Comparison of ENCODE assay signal across 1 cellular context in the genomic region with DNA sequence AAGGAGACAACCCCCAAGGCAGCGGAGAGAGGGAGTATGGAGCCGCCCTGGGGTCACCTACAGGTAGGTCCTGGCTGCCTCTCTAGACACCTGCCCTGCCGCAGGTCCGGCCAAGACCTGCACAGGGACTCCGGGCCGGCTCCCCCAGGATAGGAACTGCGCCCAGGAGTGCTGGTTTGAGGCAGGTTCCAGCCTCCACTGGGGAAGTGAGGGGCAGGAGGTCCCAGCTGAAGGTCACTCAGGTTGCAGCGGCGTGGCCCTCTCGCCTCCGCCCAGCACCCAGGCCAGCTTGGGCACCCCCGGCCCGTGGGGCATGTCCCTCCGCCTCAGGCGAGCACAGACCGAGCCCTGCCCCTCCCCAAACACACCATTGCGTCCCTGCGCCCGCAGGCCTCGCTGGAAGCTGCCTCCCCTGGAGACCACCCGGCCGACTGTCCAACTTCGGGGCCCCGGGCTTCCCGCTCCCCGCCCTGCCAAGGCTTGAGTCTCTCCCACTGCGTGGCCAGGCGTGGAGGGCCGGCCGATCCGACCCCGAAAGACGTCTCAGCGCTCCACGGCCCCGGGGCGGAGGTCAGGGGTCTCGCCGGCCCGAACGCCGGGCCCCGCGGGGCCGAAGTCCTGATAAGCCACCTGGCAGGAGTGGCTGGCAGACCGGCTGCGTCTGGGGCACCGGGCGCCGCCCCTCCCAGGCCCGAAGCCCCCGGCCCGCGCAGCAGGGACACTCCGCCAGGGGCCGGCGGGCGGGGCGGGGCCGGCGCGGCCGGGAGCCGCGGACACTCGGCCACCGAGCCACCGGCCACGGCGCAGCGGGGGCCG.
TF ChIP-seq lines count a peak whose summit lies in the region.

No MANE protein-coding gene starts in this region.

TF ChIP-seq in A549, 52 proteins besides CTCF, POLR2A, EP300 and RAD21 (continued from another document):
- TF ChIP-seq, protein P1, sequence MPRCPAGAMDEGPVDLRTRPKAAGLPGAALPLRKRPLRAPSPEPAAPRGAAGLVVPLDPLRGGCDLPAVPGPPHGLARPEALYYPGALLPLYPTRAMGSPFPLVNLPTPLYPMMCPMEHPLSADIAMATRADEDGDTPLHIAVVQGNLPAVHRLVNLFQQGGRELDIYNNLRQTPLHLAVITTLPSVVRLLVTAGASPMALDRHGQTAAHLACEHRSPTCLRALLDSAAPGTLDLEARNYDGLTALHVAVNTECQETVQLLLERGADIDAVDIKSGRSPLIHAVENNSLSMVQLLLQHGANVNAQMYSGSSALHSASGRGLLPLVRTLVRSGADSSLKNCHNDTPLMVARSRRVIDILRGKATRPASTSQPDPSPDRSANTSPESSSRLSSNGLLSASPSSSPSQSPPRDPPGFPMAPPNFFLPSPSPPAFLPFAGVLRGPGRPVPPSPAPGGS (IDR thresholded peaks at IDR 0.05), result no peak
- TF ChIP-seq FOSL2 (IDR thresholded peaks at IDR 0.05) (no peak), FOSL2 (CRISPR knock-in tag; IDR thresholded peaks at IDR 0.05) (no peak), NFE2L2 (conservative IDR thresholded peaks at IDR 0.05; ENCODE audit: low read length) (no peak), CBX8 (IDR thresholded peaks at IDR 0.05) (no peak), RCOR1 (IDR thresholded peaks at IDR 0.05; ENCODE audit: low read depth, low read length) (no peak), CBX2 (IDR thresholded peaks at IDR 0.05; ENCODE audit: borderline replicate concordance, low read depth) (no peak), EHF (CRISPR knock-in tag; IDR thresholded peaks at IDR 0.05) (no peak), HOXB13 (CRISPR knock-in tag; IDR thresholded peaks at IDR 0.05; ENCODE audit: low read depth) (no peak), ZC3H11A (IDR thresholded peaks at IDR 0.05) (no peak), MAZ (IDR thresholded peaks at IDR 0.05; ENCODE audit: borderline replicate concordance, low read depth, low read length) (no peak), ESRRA (IDR thresholded peaks at IDR 0.05; ENCODE audit: borderline replicate concordance, low read length) (no peak)
- TF ChIP-seq, protein P2, sequence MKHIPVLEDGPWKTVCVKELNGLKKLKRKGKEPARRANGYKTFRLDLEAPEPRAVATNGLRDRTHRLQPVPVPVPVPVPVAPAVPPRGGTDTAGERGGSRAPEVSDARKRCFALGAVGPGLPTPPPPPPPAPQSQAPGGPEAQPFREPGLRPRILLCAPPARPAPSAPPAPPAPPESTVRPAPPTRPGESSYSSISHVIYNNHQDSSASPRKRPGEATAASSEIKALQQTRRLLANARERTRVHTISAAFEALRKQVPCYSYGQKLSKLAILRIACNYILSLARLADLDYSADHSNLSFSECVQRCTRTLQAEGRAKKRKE (CRISPR knock-in tag; IDR thresholded peaks at IDR 0.05; ENCODE audit: low read depth), result no peak
- TF ChIP-seq, protein P3, sequence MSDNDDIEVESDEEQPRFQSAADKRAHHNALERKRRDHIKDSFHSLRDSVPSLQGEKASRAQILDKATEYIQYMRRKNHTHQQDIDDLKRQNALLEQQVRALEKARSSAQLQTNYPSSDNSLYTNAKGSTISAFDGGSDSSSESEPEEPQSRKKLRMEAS (IDR thresholded peaks at IDR 0.05), result no peak
